In the genomic region with DNA sequence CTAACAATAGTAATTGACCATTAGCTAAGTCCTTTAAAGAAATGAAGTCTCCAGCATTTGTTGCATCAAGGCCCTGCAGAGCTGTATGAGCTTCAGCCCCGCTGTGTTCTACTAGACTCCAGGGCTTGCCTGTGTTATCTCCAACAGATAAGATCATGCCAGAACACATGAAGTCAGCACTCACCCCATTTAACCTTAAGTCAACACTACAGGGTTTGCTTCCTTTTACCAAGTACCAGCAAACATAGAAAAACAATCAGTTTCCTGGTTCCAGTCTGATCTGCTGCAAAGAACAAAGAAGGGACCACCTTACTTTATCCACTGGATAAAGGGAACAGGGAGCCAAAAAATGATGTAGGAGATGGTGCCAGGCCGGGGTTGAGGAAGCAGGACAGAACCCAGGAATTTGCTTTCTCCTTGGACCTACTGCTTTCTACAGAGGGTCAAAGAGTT, we compare ENCODE assay signal across 10 cellular contexts. TPM values are rescaled to one million over a fixed set of nuclear protein-coding genes. Genes with fewer than 3 reads are reported as not detected.
DNase-seq lines count a peak whose midpoint lies in the region; ATAC-seq and TF ChIP-seq lines count a peak whose summit lies in the region.
"Had no signal": no experiment of that assay in that cellular context is flagged by ENCODE, and none has a peak within 500 bp of the region (broad histone marks: within the 10 kb centered on the region; RNA-seq: fewer than 3 reads in every experiment).

No MANE protein-coding gene starts in this region.

- H3K4me3 ChIP-seq in fibroblast of the aortic adventitia (ENCODE audit: low read depth, low read length), result no peak overlapping the region

- ATAC-seq in omental fat pad (ENCODE audit: low FRiP score), result peak; percentile 88

- intact Hi-C loops in posterior cingulate gyrus (cut with DNase I), result no loop called here

- TF ChIP-seq CTCF in fibroblast of the aortic adventitia (IDR thresholded peaks at IDR 0.05; ENCODE audit: insufficient read depth, low read length) (no peak), omental fat pad (IDR thresholded peaks at IDR 0.05) (no peak)

- DNase-seq in DMS153 (lab: John Stamatoyannopoulos, UW) (peak; percentile 98), NCI-H748 treated with DMSO at 0.1 percent for 48 hours (lab: John Stamatoyannopoulos, UW) (peak; percentile 17), fibroblast of the aortic adventitia (ENCODE audit: low read depth) (peak; percentile 98), omental fat pad (ENCODE audit: low spot score) (no peak), NCI-H82 treated with DMSO at 0.1 percent for 48 hours (lab: John Stamatoyannopoulos, UW; ENCODE audit: unreplicated experiment) (no peak), posterior cingulate gyrus (no peak), NCI-H2107 (lab: John Stamatoyannopoulos, UW) (no peak)
- no peak for DNase-seq in activated naive CD4-positive, alpha-beta T cell treated with anti-CD3 and anti-CD28 coated beads, Interleukin-2, amount 50 U/mL, for 16 hours
- DNase-seq: Kasumi-1; stimulated activated CD4-positive, alpha-beta T cell treated with anti-CD3 and anti-CD28 coated beads, Interleukin-12 subunit alpha, Interleukin-12 subunit beta, amount 100 ng/mL, for 4 hours had no signal

RNA-seq across cellular contexts. Expression of a gene that starts 41.3 kb away (rescaled TPM):
- total RNA-seq in fibroblast of the aortic adventitia (ENCODE audit: low replicate concordance) (131 and 148 TPM in 2 replicates), omental fat pad (10 to 100 TPM; 18.7 to 60.7 (median 30.5) TPM)

Comparison
In these comparisons a context has a peak if more than half of its experiments do, and no peak if none do; other contexts are left out.
1. DNase-seq: peak in DMS153 (single experiment), NCI-H748 treated with DMSO at 0.1 percent for 48 hours (single experiment) and fibroblast of the aortic adventitia (single experiment); none in omental fat pad (single experiment), NCI-H82 treated with DMSO at 0.1 percent for 48 hours (single experiment), posterior cingulate gyrus (0 of 10), activated naive CD4-positive, alpha-beta T cell treated with anti-CD3 and anti-CD28 coated beads, Interleukin-2, amount 50 U/mL, for 16 hours (single experiment) and NCI-H2107 (single experiment).